8 cellular contexts compared by ENCODE assay signal in genomic region chrX:49191033-49191871, GRCh38. TPM values are rescaled to one million over a fixed set of nuclear protein-coding genes. Genes with fewer than 3 reads are reported as not detected.
DNase-seq lines count a peak whose midpoint lies in the region; ATAC-seq and TF ChIP-seq lines count a peak whose summit lies in the region.

No MANE protein-coding gene starts in this region.

- DNase-seq in DMS79 treated with DMSO at 0.1 percent for 48 hours (lab: John Stamatoyannopoulos, UW), result peak; percentile 97
- peak; percentile 52 for DNase-seq in KG1 (lab: John Stamatoyannopoulos, UW)
- peak; percentile 99 for DNase-seq in RKO (ENCODE audit: low spot score)
- peak; percentile 99 for DNase-seq in fibroblast of mammary gland (ENCODE audit: low read depth)
- peak; percentile 56 to 95 (median 84) for DNase-seq in naive thymus-derived CD8-positive, alpha-beta T cell

- peaks cover 48% of the 10 kb centered on the region for H3K36me3 Mint-ChIP-seq in activated T-helper 17 cell treated with anti-CD3 and anti-CD28 coated beads, Interleukin-2, amount 50 U/mL, for 72 hours (ENCODE audit: low read depth)
- H3K36me3 Mint-ChIP-seq in naive thymus-derived CD8-positive, alpha-beta T cell, result peaks cover 0 to 6% (median 0%) of the 10 kb centered on the region in 3 donors
- no peaks in the 10 kb centered on the region for H3K36me3 Mint-ChIP-seq in stimulated activated naive CD8-positive, alpha-beta T cell treated with anti-CD3 and anti-CD28 coated beads, Interleukin-15, Interleukin-2, amounts not matched to agents 100 ng/mL and 50 ng/mL, for 24 hours (ENCODE audit: low read depth)

- H3K9me3 Mint-ChIP-seq in activated T-helper 17 cell treated with anti-CD3 and anti-CD28 coated beads, Interleukin-2, amount 50 U/mL, for 72 hours, result no peaks in the 10 kb centered on the region
- H3K9me3 Mint-ChIP-seq in naive thymus-derived CD8-positive, alpha-beta T cell, result no peaks in the 10 kb centered on the region
- no peaks in the 10 kb centered on the region for H3K9me3 Mint-ChIP-seq in stimulated activated naive CD8-positive, alpha-beta T cell treated with anti-CD3 and anti-CD28 coated beads, Interleukin-15, Interleukin-2, amounts not matched to agents 100 ng/mL and 50 ng/mL, for 24 hours

- H3K4me3 ChIP-seq in fibroblast of mammary gland (ENCODE audit: control insufficient read depth, low read depth, low read length), result peak overlapping the region; percentile 69

- no peak for TF ChIP-seq CTCF in fibroblast of mammary gland (conservative IDR thresholded peaks at IDR 0.05; ENCODE audit: control insufficient read depth, insufficient read depth, low read depth, low read length)

- H3K4me3 Mint-ChIP-seq in activated T-helper 17 cell treated with anti-CD3 and anti-CD28 coated beads, Interleukin-2, amount 50 U/mL, for 72 hours, result peak overlapping the region; percentile 90
- H3K4me3 Mint-ChIP-seq in naive thymus-derived CD8-positive, alpha-beta T cell, result peak overlapping the region; percentile 81 to 95 (median 92)
- H3K4me3 Mint-ChIP-seq in stimulated activated naive CD8-positive, alpha-beta T cell treated with anti-CD3 and anti-CD28 coated beads, Interleukin-15, Interleukin-2, amounts not matched to agents 100 ng/mL and 50 ng/mL, for 24 hours, result peak overlapping the region; percentile 95

- POLR2A ChIA-PET in naive thymus-derived CD8-positive, alpha-beta T cell (lab: Charles Lee), result interaction anchor here (0.7 to 2.9 kb wide), 8 partner anchors 9 to 293 kb away, joined by 3 to 17 read pairs (median 4); partner anchors contain the start of genes GRIPAP1, OTUD5, PPP1R3F and PQBP1

- peaks cover 15% of the 10 kb centered on the region for H3K4me1 Mint-ChIP-seq in activated T-helper 17 cell treated with anti-CD3 and anti-CD28 coated beads, Interleukin-2, amount 50 U/mL, for 72 hours
- peaks cover 14 to 35% (median 29%) of the 10 kb centered on the region in 4 donors for H3K4me1 Mint-ChIP-seq in naive thymus-derived CD8-positive, alpha-beta T cell
- peaks cover 40% of the 10 kb centered on the region for H3K4me1 Mint-ChIP-seq in stimulated activated naive CD8-positive, alpha-beta T cell treated with anti-CD3 and anti-CD28 coated beads, Interleukin-15, Interleukin-2, amounts not matched to agents 100 ng/mL and 50 ng/mL, for 24 hours (ENCODE audit: low read depth)

- H3K27ac Mint-ChIP-seq in activated T-helper 17 cell treated with anti-CD3 and anti-CD28 coated beads, Interleukin-2, amount 50 U/mL, for 72 hours, result peak overlapping the region; percentile 91
- H3K27ac Mint-ChIP-seq in naive thymus-derived CD8-positive, alpha-beta T cell, result peak overlapping the region; percentile 76 to 98 (median 93)
- H3K27ac Mint-ChIP-seq in stimulated activated naive CD8-positive, alpha-beta T cell treated with anti-CD3 and anti-CD28 coated beads, Interleukin-15, Interleukin-2, amounts not matched to agents 100 ng/mL and 50 ng/mL, for 24 hours, result peak overlapping the region; percentile 96

- H3K27me3 Mint-ChIP-seq in activated T-helper 17 cell treated with anti-CD3 and anti-CD28 coated beads, Interleukin-2, amount 50 U/mL, for 72 hours, result no peaks in the 10 kb centered on the region
- H3K27me3 Mint-ChIP-seq in naive thymus-derived CD8-positive, alpha-beta T cell, result no peaks in the 10 kb centered on the region
- H3K27me3 Mint-ChIP-seq in stimulated activated naive CD8-positive, alpha-beta T cell treated with anti-CD3 and anti-CD28 coated beads, Interleukin-15, Interleukin-2, amounts not matched to agents 100 ng/mL and 50 ng/mL, for 24 hours, result no peaks in the 10 kb centered on the region

- ATAC-seq in GM21737 (IDR thresholded peaks at IDR 0.05; ENCODE audit: unreplicated experiment), result peak; percentile 89
- ATAC-seq in activated T-helper 17 cell treated with anti-CD3 and anti-CD28 coated beads, Interleukin-2, amount 50 U/mL, for 72 hours (replicated peaks), result peak; percentile 90
- peak; percentile 87 to 88 for ATAC-seq in naive thymus-derived CD8-positive, alpha-beta T cell

RNA-seq across cellular contexts. Expression of gene PRICKLE3, which starts 5.1 kb away (rescaled TPM):
- 10 to 100 TPM; 19.8 to 45.3 TPM for total RNA-seq in activated T-helper 17 cell treated with anti-CD3 and anti-CD28 coated beads, Interleukin-2, amount 50 U/mL, for 72 hours
- 10 to 100 TPM in 1 of 2 experiments, 1 to 10 TPM in 1; 8.5 to 10.1 TPM for total RNA-seq in naive thymus-derived CD8-positive, alpha-beta T cell
- 1 to 10 TPM; 1.3 to 2.9 (median 2.0) TPM for polyA plus RNA-seq in naive thymus-derived CD8-positive, alpha-beta T cell

RNA-seq across cellular contexts. Expression of gene SYP, which starts 8.7 kb away (rescaled TPM):
- 10 to 100 TPM; 16.6 to 53.4 TPM for total RNA-seq in activated T-helper 17 cell treated with anti-CD3 and anti-CD28 coated beads, Interleukin-2, amount 50 U/mL, for 72 hours
- total RNA-seq in naive thymus-derived CD8-positive, alpha-beta T cell, result under 1 TPM; 0.34 to 0.58 TPM
- under 1 TPM; 0.27 to 0.41 (median 0.40) TPM for polyA plus RNA-seq in naive thymus-derived CD8-positive, alpha-beta T cell

RNA-seq across cellular contexts. Expression of gene PLP2, which starts 19.6 kb away (rescaled TPM):
- total RNA-seq in activated T-helper 17 cell treated with anti-CD3 and anti-CD28 coated beads, Interleukin-2, amount 50 U/mL, for 72 hours, result 100 to 1,000 TPM; 228 to 233 TPM
- total RNA-seq in naive thymus-derived CD8-positive, alpha-beta T cell, result 1 to 10 TPM; 6.4 to 6.7 TPM
- polyA plus RNA-seq in naive thymus-derived CD8-positive, alpha-beta T cell, result 100 to 1,000 TPM; 117 to 141 (median 119) TPM

RNA-seq across cellular contexts. Expression of gene MAGIX, which starts 28.7 kb away (rescaled TPM):
- total RNA-seq in activated T-helper 17 cell treated with anti-CD3 and anti-CD28 coated beads, Interleukin-2, amount 50 U/mL, for 72 hours, result 1 to 10 TPM; 1.5 to 3.7 TPM
- 1 to 10 TPM in 1 of 2 experiments, under 1 TPM in 1; 0.96 to 1.2 TPM for total RNA-seq in naive thymus-derived CD8-positive, alpha-beta T cell
- under 1 TPM; 0.52 to 0.77 (median 0.71) TPM for polyA plus RNA-seq in naive thymus-derived CD8-positive, alpha-beta T cell

RNA-seq across cellular contexts. Expression of gene CACNA1F, which starts 41.9 kb away (rescaled TPM):
- 1 to 10 TPM in 1 of 2 donors, under 1 TPM in 1; 0.82 to 6.2 TPM for total RNA-seq in activated T-helper 17 cell treated with anti-CD3 and anti-CD28 coated beads, Interleukin-2, amount 50 U/mL, for 72 hours
- 1 to 10 TPM; 3.6 to 3.8 TPM for total RNA-seq in naive thymus-derived CD8-positive, alpha-beta T cell
- polyA plus RNA-seq in naive thymus-derived CD8-positive, alpha-beta T cell, result under 1 TPM in 1 of 3 donors, not detected in 2; 0.02 TPM

Comparison
In these comparisons a context has a peak if more than half of its experiments do, and no peak if none do; other contexts are left out.
1. Peak in every context shown above with its lines: DNase-seq, ATAC-seq and H3K4me3 ChIP-seq.
2. RNA of gene SYP, which starts 8.7 kb away (total RNA-seq): 16.6 to 53.4 TPM in activated T-helper 17 cell treated with anti-CD3 and anti-CD28 coated beads, Interleukin-2, amount 50 U/mL, for 72 hours; 0.34 to 0.58 TPM in naive thymus-derived CD8-positive, alpha-beta T cell; every median in the first group is over 10 times any median in the second.
3. RNA of gene PLP2, which starts 19.6 kb away (total RNA-seq): 228 to 233 TPM in activated T-helper 17 cell treated with anti-CD3 and anti-CD28 coated beads, Interleukin-2, amount 50 U/mL, for 72 hours; 6.4 to 6.7 TPM in naive thymus-derived CD8-positive, alpha-beta T cell; every median in the first group is over 10 times any median in the second.